In the genomic region with DNA sequence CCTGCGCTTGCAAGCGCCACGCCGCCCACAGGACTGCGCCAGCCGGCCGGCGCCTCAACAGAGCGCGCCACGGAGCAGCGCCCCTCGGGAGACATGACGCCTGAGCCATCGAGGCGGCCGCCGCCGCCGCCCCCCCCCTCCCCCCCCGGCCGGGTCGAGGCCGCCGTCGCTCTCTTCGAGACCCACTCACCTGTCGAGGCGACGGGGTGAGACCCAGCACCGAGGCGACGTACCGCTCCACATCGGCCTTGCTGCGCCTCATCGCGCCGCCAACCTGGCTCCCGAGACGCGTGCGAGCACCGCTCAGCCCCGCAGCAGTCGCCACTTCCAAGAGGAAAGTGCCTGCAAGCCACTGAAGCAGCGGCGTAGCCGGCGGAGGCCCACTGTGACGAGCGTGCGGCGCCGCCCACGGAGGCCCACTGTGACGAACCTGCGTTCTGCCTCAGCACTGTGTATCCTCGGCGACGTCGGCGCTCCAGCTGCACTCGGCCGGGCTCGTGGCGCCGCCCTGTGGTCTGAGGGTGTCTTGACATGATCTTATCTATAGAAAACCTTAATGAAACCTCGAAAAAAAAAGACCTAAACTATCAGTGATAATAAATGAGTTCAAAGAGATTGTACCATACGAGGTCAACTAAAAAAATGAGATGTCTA, we compare ENCODE assay signal across 8 cellular contexts. TPM values are rescaled to one million over a fixed set of nuclear protein-coding genes. Genes with fewer than 3 reads are reported as not detected.
DNase-seq lines count a peak whose midpoint lies in the region; ATAC-seq and TF ChIP-seq lines count a peak whose summit lies in the region.
"Not testable (repeated sequence)": the region's sequence is repeated elsewhere in the genome, so short reads cannot be mapped to it uniquely, and the experiment has no call there.

A gene (minus strand): TSS at position 460 of the 654 bp plus-strand sequence. CDS start 198 bp downstream, at position 262.

- H3K4me1 ChIP-seq in DND-41 (ENCODE audit: insufficient read depth, low read length); lung (ENCODE audit: control insufficient read depth in 2 of 2, insufficient read depth in 2 of 2, low read length in 2 of 2); spleen: not testable (repeated sequence)

- TF ChIP-seq POLR2A in spleen (IDR thresholded peaks at IDR 0.05): not testable (repeated sequence)

- ATAC-seq in DND-41 (ENCODE audit: insufficient read depth, low read depth) (peak; percentile 99), GM19468 (IDR thresholded peaks at IDR 0.05; ENCODE audit: extremely low read depth, unreplicated experiment) (peak; percentile 83), HG02870 (IDR thresholded peaks at IDR 0.05; ENCODE audit: unreplicated experiment) (peak; percentile 97), HG03565 (IDR thresholded peaks at IDR 0.05; ENCODE audit: unreplicated experiment) (peak; percentile 98), esophagus mucosa (peak; percentile 100), lung (ENCODE audit: insufficient read depth, low FRiP score) (peak; percentile 99)

- not testable (repeated sequence) for H3K27me3 ChIP-seq in DND-41 (ENCODE audit: insufficient read depth, low read length, poor library complexity); lung (ENCODE audit: control insufficient read depth, insufficient read depth); spleen (replicated peaks in 1 of 7)

- not testable (repeated sequence) for H3K27ac ChIP-seq in DND-41 (ENCODE audit: low read length); lung (ENCODE audit: low read depth in 1 of 2, low read length in 1 of 2); spleen

- not testable (repeated sequence) for H3K4me2 ChIP-seq in DND-41 (ENCODE audit: insufficient read depth, low read length)

- H3K79me2 ChIP-seq in DND-41 (ENCODE audit: insufficient read depth, low read length): not testable (repeated sequence)

- not testable (repeated sequence) for H3K9ac ChIP-seq in DND-41 (ENCODE audit: low read depth, low read length)

- not testable (repeated sequence) for H3K4me3 Mint-ChIP-seq in activated T-helper 1 cell treated with anti-CD3 and anti-CD28 coated beads, Interleukin-12 subunit alpha, Interleukin-12 subunit beta, Interleukin-2, Interleukin-4 antibody, amounts not matched to agents 30 ng/mL and 10 ng/mL and 1 ng/mL, durations not matched to agents 14 hours and 24 hours and 36 hours

- H4K20me1 ChIP-seq in DND-41 (ENCODE audit: insufficient read depth, low read length): not testable (repeated sequence)

- not testable (repeated sequence) for H3K4me3 ChIP-seq in DND-41 (ENCODE audit: low read depth in 1 of 2, low read length in 2 of 2); lung; spleen

- H3K4me1 Mint-ChIP-seq in activated T-helper 1 cell treated with anti-CD3 and anti-CD28 coated beads, Interleukin-12 subunit alpha, Interleukin-12 subunit beta, Interleukin-2, Interleukin-4 antibody, amounts not matched to agents 30 ng/mL and 10 ng/mL and 1 ng/mL, durations not matched to agents 14 hours and 24 hours and 36 hours (ENCODE audit: low read depth): not testable (repeated sequence)

- not testable (repeated sequence) for TF ChIP-seq CTCF in DND-41 (IDR thresholded peaks at IDR 0.05; ENCODE audit: borderline replicate concordance, extremely low read depth, low read length, poor library complexity, severe bottlenecking); lung (IDR thresholded peaks at IDR 0.05; ENCODE audit: control extremely low read depth, extremely low read depth); spleen (IDR thresholded peaks at IDR 0.05 in 8 of 11, conservative IDR thresholded peaks at IDR 0.05 in 3 of 11)

- intact Hi-C loops in activated T-helper 1 cell treated with anti-CD3 and anti-CD28 coated beads, Interleukin-12 subunit alpha, Interleukin-12 subunit beta, Interleukin-2, Interleukin-4 antibody, amounts not matched to agents 30 ng/mL and 10 ng/mL and 1 ng/mL, durations not matched to agents 14 hours and 24 hours and 36 hours (cut with micrococcal nuclease); spleen (cut with DNase I; ENCODE audit: low total_unique reads): not testable (repeated sequence)

- WGBS in lung, 2 donors: 0% methylated on average over 10 of the region's 70 CpGs; no CpG with 5 or more reads in 1 of the 2 donors
- 1% methylated on average over 10 of the region's 70 CpGs; no CpG with 5 or more reads in 4 of the 5 donors for WGBS in spleen, 5 donors

- not testable (repeated sequence) for H3K9me3 Mint-ChIP-seq in activated T-helper 1 cell treated with anti-CD3 and anti-CD28 coated beads, Interleukin-12 subunit alpha, Interleukin-12 subunit beta, Interleukin-2, Interleukin-4 antibody, amounts not matched to agents 30 ng/mL and 10 ng/mL and 1 ng/mL, durations not matched to agents 14 hours and 24 hours and 36 hours

- not testable (repeated sequence) for H3K36me3 ChIP-seq in DND-41 (ENCODE audit: insufficient read depth, low read length); lung (ENCODE audit: control insufficient read depth in 2 of 2, insufficient read depth in 2 of 2, low read length in 2 of 2); spleen

- H3K9me3 ChIP-seq in DND-41 (ENCODE audit: insufficient read depth, low read length, severe bottlenecking); lung (ENCODE audit: control insufficient read depth in 2 of 2, insufficient read depth in 1 of 2, low read length in 1 of 2); spleen: not testable (repeated sequence)

- not testable (repeated sequence) for DNase-seq in DND-41; activated T-helper 1 cell treated with anti-CD3 and anti-CD28 coated beads, Interleukin-12 subunit alpha, Interleukin-12 subunit beta, Interleukin-2, Interleukin-4 antibody, amounts not matched to agents 30 ng/mL and 10 ng/mL and 1 ng/mL, durations not matched to agents 14 hours and 24 hours and 36 hours (ENCODE audit: low spot score); lung (ENCODE audit: low spot score)
- DNase-seq in spleen: peak; percentile 45

- not testable (repeated sequence) for H3K27ac Mint-ChIP-seq in activated T-helper 1 cell treated with anti-CD3 and anti-CD28 coated beads, Interleukin-12 subunit alpha, Interleukin-12 subunit beta, Interleukin-2, Interleukin-4 antibody, amounts not matched to agents 30 ng/mL and 10 ng/mL and 1 ng/mL, durations not matched to agents 14 hours and 24 hours and 36 hours

- H3K36me3 Mint-ChIP-seq in activated T-helper 1 cell treated with anti-CD3 and anti-CD28 coated beads, Interleukin-12 subunit alpha, Interleukin-12 subunit beta, Interleukin-2, Interleukin-4 antibody, amounts not matched to agents 30 ng/mL and 10 ng/mL and 1 ng/mL, durations not matched to agents 14 hours and 24 hours and 36 hours (ENCODE audit: low read depth): not testable (repeated sequence)

- H3K27me3 Mint-ChIP-seq in activated T-helper 1 cell treated with anti-CD3 and anti-CD28 coated beads, Interleukin-12 subunit alpha, Interleukin-12 subunit beta, Interleukin-2, Interleukin-4 antibody, amounts not matched to agents 30 ng/mL and 10 ng/mL and 1 ng/mL, durations not matched to agents 14 hours and 24 hours and 36 hours (ENCODE audit: insufficient read depth): not testable (repeated sequence)

- H2AFZ ChIP-seq in DND-41 (ENCODE audit: low read depth, low read length): not testable (repeated sequence)

RNA-seq across cellular contexts. Expression of the gene that starts here (rescaled TPM):
- total RNA-seq in activated T-helper 1 cell treated with anti-CD3 and anti-CD28 coated beads, Interleukin-12 subunit alpha, Interleukin-12 subunit beta, Interleukin-2, Interleukin-4 antibody, amounts not matched to agents 30 ng/mL and 10 ng/mL and 1 ng/mL, durations not matched to agents 14 hours and 24 hours and 36 hours: 17.4 and 21.7 TPM in 2 replicates
- 1.9 TPM for total RNA-seq in esophagus mucosa
- 100 to 1,000 TPM in 1 of 2 donors, 10 to 100 TPM in 1; 18.3 to 129 TPM for total RNA-seq in lung
- 10 to 100 TPM in 1 of 2 donors, 1 to 10 TPM in 1; 6.2 to 12.4 TPM for polyA plus RNA-seq in lung
- 10 to 100 TPM; 24.4 to 66.0 (median 49.2) TPM for total RNA-seq in spleen
- 1 to 10 TPM; 1.6 to 7.2 (median 3.2) TPM for polyA plus RNA-seq in spleen
